Comparison of ENCODE assay signal across 8 cellular contexts in genomic region chr19:34999498-35000337, GRCh38. TPM values are rescaled to one million over a fixed set of nuclear protein-coding genes. Genes with fewer than 3 reads are reported as not detected.
DNase-seq lines count a peak whose midpoint lies in the region; TF ChIP-seq lines count a peak whose summit lies in the region.

Gene GRAMD1A (plus strand): TSS chr19:35000323. CDS start chr19:35000479, 156 bp downstream.

- H3K36me3 ChIP-seq in CD4-positive, alpha-beta memory T cell (ENCODE audit: insufficient read depth, low read length), result no peaks in the 10 kb centered on the region
- H3K36me3 ChIP-seq in neural progenitor cell, result no peaks in the 10 kb centered on the region
- H3K36me3 ChIP-seq in subcutaneous abdominal adipose tissue (ENCODE audit: control insufficient read depth in 5 of 5, insufficient read depth in 5 of 5, low read length in 5 of 5), result peaks cover 0 to 9% (median 7%) of the 10 kb centered on the region in 5 donors

- CTCF ChIA-PET in CD4-positive, alpha-beta memory T cell (lab: Charles Lee; ENCODE audit: partially characterized antibody), result interaction anchor here (0.6 to 6.2 kb wide), 3 partner anchors 13 to 27 kb away, joined by 3 to 71 read pairs (median 47); no protein-coding TSS in a partner anchor
- CTCF ChIA-PET in RWPE1 (lab: Yijun Ruan, JAX), result interaction anchor here (2.0 kb wide), 1 partner anchor 27 kb away, joined by 7 read pairs; no protein-coding TSS in a partner anchor

- H3K36me3 Mint-ChIP-seq in CD4-positive, alpha-beta memory T cell, result peaks cover 0 to 24% of the 10 kb centered on the region in 2 donors
- no peaks in the 10 kb centered on the region for H3K36me3 Mint-ChIP-seq in neural progenitor cell

- H3K9me3 Mint-ChIP-seq in CD4-positive, alpha-beta memory T cell, result no peaks in the 10 kb centered on the region
- peaks cover 2% of the 10 kb centered on the region for H3K9me3 Mint-ChIP-seq in neural progenitor cell

- H3K4me3 ChIP-seq in CD4-positive, alpha-beta memory T cell (ENCODE audit: low read length in 2 of 2), result peak within 1 kb of the TSS; percentile 50 to 83
- peak within 1 kb of the TSS; percentile 73 to 75 for H3K4me3 ChIP-seq in foreskin fibroblast (ENCODE audit: low read depth in 1 of 2, low read length in 2 of 2)
- peak within 1 kb of the TSS; percentile 86 for H3K4me3 ChIP-seq in neural progenitor cell
- peak within 1 kb of the TSS; percentile 74 to 94 (median 84) for H3K4me3 ChIP-seq in subcutaneous abdominal adipose tissue (ENCODE audit: low read depth in 1 of 5, low read length in 5 of 5)

- H4K20me1 ChIP-seq in neural progenitor cell (ENCODE audit: low read depth), result peaks cover 39% of the 10 kb centered on the region

- H3K4me1 ChIP-seq in CD4-positive, alpha-beta memory T cell (ENCODE audit: insufficient read depth, low read length), result peaks cover 79% of the 10 kb centered on the region
- H3K4me1 ChIP-seq in neural progenitor cell (peaks cover 12% of the 10 kb centered on the region), subcutaneous abdominal adipose tissue (ENCODE audit: control insufficient read depth in 5 of 5, insufficient read depth in 5 of 5, low read length in 5 of 5) (peaks cover 12 to 82% (median 47%) of the 10 kb centered on the region in 5 donors)

- H3K9me3 ChIP-seq in CD4-positive, alpha-beta memory T cell (ENCODE audit: control insufficient read depth in 1 of 2, low read length in 2 of 2), result no peaks in the 10 kb centered on the region
- no peaks in the 10 kb centered on the region for H3K9me3 ChIP-seq in neural progenitor cell (ENCODE audit: low read depth)
- no peaks in the 10 kb centered on the region for H3K9me3 ChIP-seq in subcutaneous abdominal adipose tissue (ENCODE audit: control insufficient read depth in 5 of 5, low read length in 5 of 5)

- peak within 1 kb of the TSS; percentile 88 to 99 (median 98) for H3K27ac Mint-ChIP-seq in CD4-positive, alpha-beta memory T cell
- peak within 1 kb of the TSS; percentile 79 for H3K27ac Mint-ChIP-seq in neural progenitor cell

- H3K4me3 Mint-ChIP-seq in CD4-positive, alpha-beta memory T cell, result peak within 1 kb of the TSS; percentile 94 to 99 (median 99)
- peak within 1 kb of the TSS; percentile 98 for H3K4me3 Mint-ChIP-seq in neural progenitor cell

- intact Hi-C loops in CD4-positive, alpha-beta memory T cell (cut with micrococcal nuclease), result loop anchor here (5.0 kb wide), 1 partner anchor 43 kb away; the partner anchor contains the start of gene HPN

- no peaks in the 10 kb centered on the region for H3K27me3 Mint-ChIP-seq in CD4-positive, alpha-beta memory T cell
- H3K27me3 Mint-ChIP-seq in neural progenitor cell (ENCODE audit: insufficient read depth, low read depth), result peaks cover 11% of the 10 kb centered on the region

- in situ Hi-C loops in KBM-7 (cut with MboI; ENCODE audit: low pct_unique_long_range_greater_than_20kb, low sequenced_read_pairs), result no loop called here

- H3K79me2 ChIP-seq in neural progenitor cell (ENCODE audit: low read depth), result peaks cover 51% of the 10 kb centered on the region

- peak within 1 kb of the TSS; percentile 88 for H3K27ac ChIP-seq in CD4-positive, alpha-beta memory T cell (ENCODE audit: low read depth, low read length)
- peak within 1 kb of the TSS; percentile 89 for H3K27ac ChIP-seq in RWPE1
- H3K27ac ChIP-seq in neural progenitor cell, result peak within 1 kb of the TSS; percentile 94
- H3K27ac ChIP-seq in subcutaneous abdominal adipose tissue (ENCODE audit: low read depth, low read length), result peak within 1 kb of the TSS; percentile 99

- H3K9ac ChIP-seq in neural progenitor cell, result peak within 1 kb of the TSS; percentile 77
- peak within 1 kb of the TSS; percentile 83 to 95 (median 90) for H3K9ac ChIP-seq in subcutaneous abdominal adipose tissue (ENCODE audit: low read length in 5 of 5)

- H3K4me1 Mint-ChIP-seq in CD4-positive, alpha-beta memory T cell, result peaks cover 48 to 86% (median 67%) of the 10 kb centered on the region in 4 donors
- peaks cover 46% of the 10 kb centered on the region for H3K4me1 Mint-ChIP-seq in neural progenitor cell

- H2AFZ ChIP-seq in neural progenitor cell (replicated peaks), result peak within 1 kb of the TSS; percentile 64

- POLR2A ChIA-PET in CD4-positive, alpha-beta memory T cell (lab: Charles Lee; ENCODE audit: partially characterized antibody), result interaction anchor here (0.8 to 11.0 kb wide), 10 partner anchors 9 to 1215 kb away, joined by 3 to 282 read pairs (median 6); partner anchors contain the start of genes SCN1B, ZNF146, ZNF565 and ZNF792
- POLR2A ChIA-PET in RWPE1 (lab: Yijun Ruan, JAX; ENCODE audit: low non-redundant PET), result interaction anchor here (0.5 kb wide), 1 partner anchor 16 kb away, joined by 5 read pairs; no protein-coding TSS in a partner anchor

- H3K4me2 ChIP-seq in neural progenitor cell, result peak within 1 kb of the TSS; percentile 90

- no peaks in the 10 kb centered on the region for H3K27me3 ChIP-seq in CD4-positive, alpha-beta memory T cell (ENCODE audit: insufficient read depth, low read length)
- no peaks in the 10 kb centered on the region for H3K27me3 ChIP-seq in neural progenitor cell
- no peaks in the 10 kb centered on the region for H3K27me3 ChIP-seq in subcutaneous abdominal adipose tissue (ENCODE audit: control insufficient read depth in 5 of 5, insufficient read depth in 4 of 5, low read length in 5 of 5)

- peak; percentile 52 to 69 (median 59) for DNase-seq in CD4-positive, alpha-beta memory T cell
- DNase-seq in GM20000 (ENCODE audit: low spot score) (peak; percentile 96), KBM-7 (peak; percentile 73), RWPE1 (ENCODE audit: low spot score) (peak; percentile 92), activated gamma-delta T cell treated with Interleukin-2 at 50 U/mL for 16 hours (peak; percentile 64), foreskin fibroblast (peak; percentile 83 to 95), neural progenitor cell (ENCODE audit: low spot score) (peak; percentile 94)

- TF ChIP-seq CTCF in GM20000 (IDR thresholded peaks at IDR 0.05; ENCODE audit: extremely low read depth, missing control alignments), result no peak
- no peak for TF ChIP-seq CTCF in RWPE1 (conservative IDR thresholded peaks at IDR 0.05; ENCODE audit: low read depth)
- TF ChIP-seq CTCF in foreskin fibroblast (IDR thresholded peaks at IDR 0.05; ENCODE audit: low read depth, low read length), result no peak
- TF ChIP-seq CTCF in neural progenitor cell (IDR thresholded peaks at IDR 0.05), result no peak

- H3F3A ChIP-seq in neural progenitor cell (ENCODE audit: low read depth), result peaks cover 32% of the 10 kb centered on the region

RNA-seq across cellular contexts. Expression of gene GRAMD1A, which starts in this region (rescaled TPM):
- total RNA-seq in CD4-positive, alpha-beta memory T cell, result 100 to 1,000 TPM; 205 to 221 TPM
- polyA plus RNA-seq in CD4-positive, alpha-beta memory T cell, result 10 to 100 TPM; 16.3 to 55.4 TPM
- total RNA-seq in neural progenitor cell (ENCODE audit: low replicate concordance), result 27.2 and 51.0 TPM in 2 replicates

Comparison
In these comparisons a context has a peak if more than half of its experiments do, and no peak if none do; other contexts are left out.
1. Peak in every context shown above with its lines: DNase-seq, H3K4me3 ChIP-seq and H3K27ac ChIP-seq.